15 cellular contexts compared by ENCODE assay signal in the genomic region with DNA sequence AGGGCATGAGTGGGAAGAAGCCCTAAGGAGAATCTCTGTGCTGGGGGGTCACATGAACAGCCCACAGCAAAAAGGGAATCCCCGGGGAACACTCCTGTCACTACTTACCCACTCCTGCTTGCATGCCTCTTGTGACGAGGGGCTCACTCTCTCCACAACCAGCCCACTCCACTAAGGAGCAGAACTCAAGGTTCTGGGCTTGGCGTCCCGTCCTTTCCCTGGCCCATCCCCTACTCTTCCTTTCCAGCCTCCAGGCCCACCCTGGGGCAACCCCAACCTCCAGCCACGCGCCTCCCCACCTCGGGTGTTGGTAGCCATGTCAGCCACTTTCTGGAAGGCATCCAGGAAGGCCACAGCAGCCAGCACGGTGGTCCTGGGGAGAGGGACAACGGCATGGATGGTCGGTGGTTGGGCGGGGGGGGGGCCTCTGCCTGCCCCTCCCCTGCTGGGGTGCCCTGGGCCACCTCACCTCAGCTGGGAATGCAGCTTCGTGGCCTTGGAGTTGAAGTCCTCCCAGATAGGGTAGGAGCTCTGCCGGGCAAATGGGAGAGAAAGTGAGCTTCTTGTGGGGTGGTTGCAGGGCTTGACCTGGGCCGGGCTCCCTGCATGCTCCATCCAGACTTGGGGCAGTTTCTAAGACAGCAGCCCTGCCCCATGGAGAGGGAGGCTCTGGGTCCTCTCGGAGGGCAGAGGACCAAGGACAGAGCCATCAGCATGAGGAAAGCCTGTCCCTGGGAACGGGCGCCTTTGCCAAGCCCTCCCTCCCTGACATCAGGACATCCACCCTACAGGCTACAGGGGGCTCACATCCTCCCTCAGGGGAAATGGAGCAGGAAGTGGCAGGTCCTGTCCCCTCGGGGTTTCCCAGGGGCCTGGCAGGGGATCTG. TPM values are rescaled to one million over a fixed set of nuclear protein-coding genes. Genes with fewer than 3 reads are reported as not detected.
DNase-seq lines count a peak whose midpoint lies in the region; ATAC-seq, FAIRE-seq and TF ChIP-seq lines count a peak whose summit lies in the region.
"Had no signal": no experiment of that assay in that cellular context is flagged by ENCODE, and none has a peak within 500 bp of the region (broad histone marks: within the 10 kb centered on the region; RNA-seq: fewer than 3 reads in every experiment).

No MANE protein-coding gene starts in this region.

- H3K27ac Mint-ChIP-seq in T-helper 17 cell = no peak overlapping the region
- H3K27ac Mint-ChIP-seq in stimulated activated effector memory CD8-positive, alpha-beta T cell treated with anti-CD3 and anti-CD28 coated beads, Interleukin-12 subunit alpha, Interleukin-12 subunit beta, amount 100 ng/mL, for 72 hours = no peak overlapping the region
- H3K27ac Mint-ChIP-seq: type B pancreatic cell had no signal

- no peak overlapping the region for H3K4me2 ChIP-seq in GM23248 (ENCODE audit: unreplicated experiment)
- H3K4me2 ChIP-seq in skeletal muscle satellite cell (ENCODE audit: low read length) = peak overlapping the region; percentile 100

- no peak overlapping the region for H2AFZ ChIP-seq in GM23248
- H2AFZ ChIP-seq: parathyroid adenoma had no signal

- no peaks in the 10 kb centered on the region for H3K36me3 Mint-ChIP-seq in T-helper 17 cell (ENCODE audit: low read depth)
- no peaks in the 10 kb centered on the region for H3K36me3 Mint-ChIP-seq in stimulated activated effector memory CD8-positive, alpha-beta T cell treated with anti-CD3 and anti-CD28 coated beads, Interleukin-12 subunit alpha, Interleukin-12 subunit beta, amount 100 ng/mL, for 72 hours

- no peaks in the 10 kb centered on the region for H3K9me2 ChIP-seq in GM23248 (ENCODE audit: insufficient read depth)

- no peak for TF ChIP-seq POLR2A in body of pancreas (IDR thresholded peaks at IDR 0.05)

- H3K9ac ChIP-seq in GM23248 = peak overlapping the region; percentile 95; the same call in 1 of the 2 replicates
- no peak overlapping the region for H3K9ac ChIP-seq in kidney (ENCODE audit: low read length in 2 of 2)
- peak overlapping the region; percentile 70 for H3K9ac ChIP-seq in skeletal muscle satellite cell (ENCODE audit: low read depth, low read length)
- H3K9ac ChIP-seq: parathyroid adenoma had no signal

- ATAC-seq in body of pancreas (no peak), T-helper 17 cell (no peak), HG03108 (IDR thresholded peaks at IDR 0.05; ENCODE audit: unreplicated experiment) (no peak)
- no peak for ATAC-seq in stimulated activated effector memory CD8-positive, alpha-beta T cell treated with anti-CD3 and anti-CD28 coated beads, Interleukin-12 subunit alpha, Interleukin-12 subunit beta, amount 100 ng/mL, for 72 hours

- H3K27ac ChIP-seq in GM23248 (no peak overlapping the region), body of pancreas (peak overlapping the region in 3 of 4 donors; percentile 45 to 53 (median 52)), kidney (ENCODE audit: low read depth in 2 of 2, low read length in 2 of 2) (peak overlapping the region in 1 of 2 donors; percentile 47)
- H3K27ac ChIP-seq: cardiac muscle cell, parathyroid adenoma had no signal

- no peaks in the 10 kb centered on the region for H4K20me1 ChIP-seq in GM23248 (ENCODE audit: insufficient read depth)

- no peak for FAIRE-seq in kidney (lab: Jason Lieb, UNC)
- FAIRE-seq: GM18507 had no signal

- no peaks in the 10 kb centered on the region for H3F3A ChIP-seq in GM23248 (ENCODE audit: insufficient read depth)

- no peak for TF ChIP-seq CTCF in body of pancreas (IDR thresholded peaks at IDR 0.05)
- TF ChIP-seq CTCF in kidney (IDR thresholded peaks at IDR 0.05; ENCODE audit: borderline replicate concordance, extremely low read depth, insufficient read depth) = no peak

- H3K36me3 ChIP-seq in GM23248 (ENCODE audit: low read depth) (peaks cover 8% of the 10 kb centered on the region; the same call in 1 of the 2 replicates), body of pancreas (replicated peaks in 1 of 2; ENCODE audit: insufficient read depth in 1 of 2, low read depth in 2 of 2) (no peaks in the 10 kb centered on the region), kidney (ENCODE audit: control insufficient read depth in 1 of 2, insufficient read depth in 2 of 2, low read length in 2 of 2) (peaks cover 3 to 15% of the 10 kb centered on the region in 2 donors), skeletal muscle satellite cell (ENCODE audit: insufficient read depth, low read length) (peaks cover 62% of the 10 kb centered on the region)

- H3K27me3 ChIP-seq in GM23248 (replicated peaks; ENCODE audit: insufficient read depth) (no peaks in the 10 kb centered on the region), body of pancreas (no peaks in the 10 kb centered on the region), skeletal muscle satellite cell (ENCODE audit: control insufficient read depth, insufficient read depth, low read length) (no peaks in the 10 kb centered on the region)
- H3K27me3 ChIP-seq: cardiac muscle cell had no signal

- WGBS in GM23248 (ENCODE audit: low coverage in 1 of 2, low lambda C conversion rate in 2 of 2, missing lambda C conversion rate in 2 of 2), 2 experiments = 65% methylated on average over 17 to 18 of the region's 18 CpGs
- WGBS in body of pancreas, 2 donors = 69 to 79% methylated on average over 14 to 18 of the region's 18 CpGs

- intact Hi-C loops in body of pancreas (cut with DNase I) (no loop called here), kidney (cut with DNase I) (no loop called here)

- H3K9me3 Mint-ChIP-seq in stimulated activated effector memory CD8-positive, alpha-beta T cell treated with anti-CD3 and anti-CD28 coated beads, Interleukin-12 subunit alpha, Interleukin-12 subunit beta, amount 100 ng/mL, for 72 hours = no peaks in the 10 kb centered on the region
- H3K9me3 Mint-ChIP-seq: type B pancreatic cell had no signal

- peaks cover 3% of the 10 kb centered on the region for H3K4me1 Mint-ChIP-seq in T-helper 17 cell
- H3K4me1 Mint-ChIP-seq in stimulated activated effector memory CD8-positive, alpha-beta T cell treated with anti-CD3 and anti-CD28 coated beads, Interleukin-12 subunit alpha, Interleukin-12 subunit beta, amount 100 ng/mL, for 72 hours = peaks cover 19% of the 10 kb centered on the region

- in situ Hi-C loops in GM23248 (cut with MboI) = no loop called here

- peaks cover 54% of the 10 kb centered on the region for H3K79me2 ChIP-seq in GM23248 (ENCODE audit: insufficient read depth)

- no peak for DNase-seq in GM23248
- DNase-seq in body of pancreas = no peak
- peak; percentile 63 for DNase-seq in kidney
- DNase-seq in T-helper 17 cell = no peak
- no peak for DNase-seq in stimulated activated effector memory CD8-positive, alpha-beta T cell treated with anti-CD3 and anti-CD28 coated beads, Interleukin-12 subunit alpha, Interleukin-12 subunit beta, amount 100 ng/mL, for 72 hours (ENCODE audit: low spot score in 2 of 2)
- no peak for DNase-seq in GM19240 (ENCODE audit: insufficient read length, low spot score)
- DNase-seq: AML-193, EL, NCI-H1048 had no signal

- H3K27me3 Mint-ChIP-seq in T-helper 17 cell = no peaks in the 10 kb centered on the region
- H3K27me3 Mint-ChIP-seq: type B pancreatic cell had no signal

- H3K4me1 ChIP-seq in GM23248 (ENCODE audit: insufficient read depth) (peaks cover 5% of the 10 kb centered on the region), body of pancreas (peaks cover 52% of the 10 kb centered on the region), kidney (ENCODE audit: control insufficient read depth in 1 of 2, insufficient read depth in 1 of 2, low read depth in 1 of 2, low read length in 2 of 2) (peaks cover 3 to 31% of the 10 kb centered on the region in 2 donors), skeletal muscle satellite cell (ENCODE audit: control insufficient read depth, insufficient read depth, low read length) (peaks cover 42% of the 10 kb centered on the region)

- H3K9me3 ChIP-seq in GM23248 (ENCODE audit: low read depth) (no peaks in the 10 kb centered on the region), body of pancreas (no peaks in the 10 kb centered on the region), kidney (ENCODE audit: control insufficient read depth in 1 of 2, low read length in 2 of 2) (no peaks in the 10 kb centered on the region), skeletal muscle satellite cell (replicated peaks; ENCODE audit: low read length) (no peaks in the 10 kb centered on the region), T-helper 17 cell (ENCODE audit: control insufficient read depth, low read length, poor library complexity, severe bottlenecking) (no peaks in the 10 kb centered on the region)

- H3K4me3 ChIP-seq in GM23248 (no peak overlapping the region), body of pancreas (no peak overlapping the region), kidney (ENCODE audit: low read length in 2 of 2) (no peak overlapping the region), skeletal muscle satellite cell (ENCODE audit: low read length) (peak overlapping the region; percentile 58)
- H3K4me3 ChIP-seq: cardiac muscle cell had no signal

- H3K4me3 Mint-ChIP-seq in T-helper 17 cell = no peak overlapping the region
- no peak overlapping the region for H3K4me3 Mint-ChIP-seq in stimulated activated effector memory CD8-positive, alpha-beta T cell treated with anti-CD3 and anti-CD28 coated beads, Interleukin-12 subunit alpha, Interleukin-12 subunit beta, amount 100 ng/mL, for 72 hours
- H3K4me3 Mint-ChIP-seq: type B pancreatic cell had no signal

RNA-seq across cellular contexts. Expression of gene MTSS2, which starts 5.1 kb away (rescaled TPM):
- 13.2 and 23.7 TPM in 2 replicates for total RNA-seq in GM23248 (2014; rRNA removed; shearing (Covaris generic))
- 0.43 and 0.44 TPM in 2 replicates for polyA plus RNA-seq in GM23248 (2016; fragmentation: Nextera tagmentation; extraction: Ambion mirVana)
- total RNA-seq in body of pancreas = 10 to 100 TPM in 1 of 2 donors, 1 to 10 TPM in 1; 8.8 to 23.4 TPM
- total RNA-seq in kidney = 33.0 TPM
- 19.2 TPM for polyA plus RNA-seq in kidney (ENCODE audit: insufficient read depth, low read depth, low replicate concordance)
- 17.0 and 25.6 TPM in 2 replicates for total RNA-seq in skeletal muscle satellite cell (2012; rRNA removed)
- total RNA-seq in T-helper 17 cell = 1 to 10 TPM; 4.4 to 6.9 TPM

RNA-seq across cellular contexts. Expression of gene IL34, which starts 34.4 kb away (rescaled TPM):
- 1.0 TPM in 1 of 2 replicates, not detected in the other for total RNA-seq in GM23248 (2014; rRNA removed; shearing (Covaris generic))
- 0.15 TPM in 1 of 2 replicates, not detected in the other for polyA plus RNA-seq in GM23248 (2016; fragmentation: Nextera tagmentation; extraction: Ambion mirVana)
- total RNA-seq in body of pancreas = 1 to 10 TPM in 1 of 2 donors, under 1 TPM in 1; 0.78 to 3.0 TPM
- total RNA-seq in kidney = 7.4 TPM
- 5.9 TPM for polyA plus RNA-seq in kidney (ENCODE audit: insufficient read depth, low read depth, low replicate concordance)
- 0.51 and 1.5 TPM in 2 replicates for total RNA-seq in skeletal muscle satellite cell (2012; rRNA removed)
- total RNA-seq in T-helper 17 cell = under 1 TPM in 1 of 2 donors, not detected in 1; 0.34 TPM
- total RNA-seq: cardiac muscle cell had no signal
- polyA plus RNA-seq: cardiac muscle cell had no signal

Comparison
In these comparisons a context has a peak if more than half of its experiments do, and no peak if none do; other contexts are left out.
1. H3K9ac ChIP-seq: peak in GM23248 (single experiment) and skeletal muscle satellite cell (single experiment); none in kidney (0 of 2).